ENCODE assay signal across 22 cellular contexts in the genomic region with DNA sequence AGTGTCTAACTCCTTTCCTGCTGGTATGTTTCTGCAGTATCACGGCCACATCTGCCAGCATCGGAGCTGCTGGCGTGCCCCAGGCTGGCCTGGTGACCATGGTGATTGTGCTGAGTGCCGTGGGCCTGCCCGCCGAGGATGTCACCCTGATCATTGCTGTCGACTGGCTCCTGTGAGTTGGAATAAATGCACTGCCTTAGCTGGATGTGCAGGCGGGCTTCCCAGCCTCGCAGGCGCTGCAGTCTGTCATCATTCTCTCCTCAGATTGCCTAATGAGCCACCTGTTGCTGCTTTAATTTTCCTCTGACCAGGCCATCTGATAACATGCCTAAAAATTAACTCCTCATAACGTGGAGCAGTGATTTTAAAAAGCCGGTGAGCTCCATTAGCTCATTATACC.
"Had no signal": no experiment of that assay in that cellular context is flagged by ENCODE, and none has a peak within 500 bp of the region (broad histone marks: within the 10 kb centered on the region; RNA-seq: fewer than 3 reads in every experiment).

No MANE protein-coding gene starts in this region.

- ATAC-seq: activated CD8-positive, alpha-beta T cell treated with anti-CD3 and anti-CD28 coated beads for 36 hours; body of pancreas; heart right ventricle; left colon; lower lobe of right lung; stimulated activated naive CD8-positive, alpha-beta T cell treated with anti-CD3 and anti-CD28 coated beads, Interleukin-15, amount 100 ng/mL, for 72 hours had no signal

- H3K36me3 ChIP-seq: cardiac muscle cell, WERI-Rb-1 had no signal

- FAIRE-seq: endometrium, keratinocyte, TTC549, urothelium cell line had no signal

- DNase-seq: activated CD4-positive, alpha-beta T cell treated with anti-CD3 and anti-CD28 coated beads, Interleukin-2, amount 10 ng/mL, durations not matched to agents 7 days and 5 days; activated CD4-positive, CD25-positive, alpha-beta regulatory T cell treated with anti-CD3 and anti-CD28 coated beads, Interleukin-2, amount 50 U/mL, for 72 hours; activated CD8-positive, alpha-beta T cell treated with anti-CD3 and anti-CD28 coated beads for 36 hours; activated gamma-delta T cell treated with Interleukin-2 at 50 U/mL for 16 hours; activated T-cell treated with anti-CD3 and anti-CD28 coated beads, Interleukin-2, amount 50 U/mL, for 1 hour; cortex of kidney; effector CD4-positive, alpha-beta T cell; heart right ventricle; left colon; lower lobe of right lung; naive B cell; occipital lobe; stimulated activated CD4-positive, alpha-beta T cell treated with anti-CD3 and anti-CD28 coated beads, Interleukin-1b, Interleukin-23, amount 100 ng/mL, for 48 hours; stimulated activated naive CD8-positive, alpha-beta T cell treated with anti-CD3 and anti-CD28 coated beads, Interleukin-15, amount 100 ng/mL, for 72 hours; WERI-Rb-1 had no signal

- H3K9me3 ChIP-seq: body of pancreas, heart right ventricle, lower lobe of right lung, tibial nerve had no signal

- H3K27ac ChIP-seq: body of pancreas, cardiac muscle cell, heart right ventricle, lower lobe of right lung, tibial nerve, WERI-Rb-1 had no signal

- H3K4me1 ChIP-seq: body of pancreas had no signal

- H3K27me3 ChIP-seq: body of pancreas, cardiac muscle cell, heart right ventricle, tibial nerve had no signal

- H3K4me3 ChIP-seq: body of pancreas, cardiac muscle cell, heart right ventricle, lower lobe of right lung, tibial nerve had no signal
